Comparison of ENCODE assay signal across 19 cellular contexts in the genomic region with DNA sequence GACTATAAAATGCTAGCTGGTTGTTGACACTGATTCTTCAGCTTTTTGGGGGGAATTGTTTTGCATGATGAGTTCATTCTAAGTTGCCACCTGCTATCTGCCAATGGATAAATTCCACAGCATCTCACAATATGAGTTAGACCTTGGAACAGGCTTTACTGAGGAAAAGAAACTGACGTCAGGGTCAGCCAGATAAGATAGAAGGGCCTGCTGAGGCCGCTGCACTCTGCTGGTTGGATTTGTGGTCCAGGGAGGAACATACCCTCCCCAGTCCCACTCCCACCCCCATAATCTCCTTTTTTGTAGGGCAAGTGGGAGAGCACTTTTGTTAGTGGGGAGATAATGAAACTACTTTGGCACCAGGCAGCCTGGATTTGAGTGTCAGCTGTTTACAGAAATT.
DNase-seq lines count a peak whose midpoint lies in the region; ATAC-seq and TF ChIP-seq lines count a peak whose summit lies in the region.
"Had no signal": no experiment of that assay in that cellular context is flagged by ENCODE, and none has a peak within 500 bp of the region (broad histone marks: within the 10 kb centered on the region; RNA-seq: fewer than 3 reads in every experiment).

No MANE protein-coding gene starts in this region.

- H3K27ac ChIP-seq in cardiac muscle cell (peak overlapping the region; percentile 55), right cardiac atrium (ENCODE audit: low read length) (no peak overlapping the region), testis (no peak overlapping the region)
- H3K27ac ChIP-seq: BLaER1 treated with 17β-estradiol and CSF1 and Interleukin-3, amounts not matched to agents 10 nM and 100 nM; HL-60 had no signal

- 30% methylated on average over 2 of the region's 2 CpGs for WGBS in right cardiac atrium
- WGBS in testis, 2 donors: 39 to 55% methylated on average over 2 of the region's 2 CpGs

- intact Hi-C loops in cardiac septum (cut with DNase I) (no loop called here), right cardiac atrium (cut with DNase I) (no loop called here), testis (cut with DNase I; ENCODE audit: low total_unique reads) (no loop called here)

- H3K9me3 ChIP-seq in cardiac muscle cell (ENCODE audit: low read depth) (no peaks in the 10 kb centered on the region), right cardiac atrium (ENCODE audit: control insufficient read depth, low read length) (no peaks in the 10 kb centered on the region), testis (no peaks in the 10 kb centered on the region)
- H3K9me3 ChIP-seq: BLaER1 treated with 17β-estradiol and CSF1 and Interleukin-3, amounts not matched to agents 10 nM and 100 nM had no signal

- ATAC-seq in right cardiac atrium: peak; percentile 59 to 69
- ATAC-seq: GM12878 had no signal

- H3K4me1 ChIP-seq in cardiac muscle cell (ENCODE audit: low read depth): peaks cover 38% of the 10 kb centered on the region
- peaks cover 2% of the 10 kb centered on the region for H3K4me1 ChIP-seq in right cardiac atrium (ENCODE audit: control insufficient read depth, insufficient read depth, low read length)
- H3K4me1 ChIP-seq in testis: no peaks in the 10 kb centered on the region

- no peaks in the 10 kb centered on the region for H3K36me3 ChIP-seq in cardiac muscle cell
- H3K36me3 ChIP-seq in testis (ENCODE audit: low read depth, missing control alignments): no peaks in the 10 kb centered on the region
- H3K36me3 ChIP-seq: BLaER1 treated with 17β-estradiol and CSF1 and Interleukin-3, amounts not matched to agents 10 nM and 100 nM had no signal

- DNase-seq in cardiac muscle cell (ENCODE audit: low read depth in 1 of 2, low spot score in 1 of 2) (peak; percentile 19 to 48), cardiac septum (ENCODE audit: low spot score) (no peak), amniotic epithelial cell (ENCODE audit: low read depth) (peak; percentile 70), right cardiac atrium (peak in 1 of 3 donors; percentile 45), testis (peak; percentile 32), HK-2 (ENCODE audit: unreplicated experiment) (no peak), AG08396 (ENCODE audit: low spot score) (no peak), NCI-H146 (lab: John Stamatoyannopoulos, UW) (no peak)
- DNase-seq: 8988T; CD8-positive, alpha-beta memory T cell; COR-L47; DMS 273 treated with DMSO at 0.1 percent for 48 hours; DMS53; DND-41; EL; H9 had no signal

- TF ChIP-seq CTCF in cardiac muscle cell (IDR thresholded peaks at IDR 0.05; ENCODE audit: low read depth, low read length) (no peak), testis (IDR thresholded peaks at IDR 0.05) (no peak)

- H3K4me3 ChIP-seq in cardiac muscle cell (no peak overlapping the region), right cardiac atrium (ENCODE audit: low read length) (no peak overlapping the region), testis (no peak overlapping the region)
- H3K4me3 ChIP-seq: BLaER1 treated with 17β-estradiol and CSF1 and Interleukin-3, amounts not matched to agents 10 nM and 100 nM; GM12878 had no signal

- H3K27me3 ChIP-seq in cardiac muscle cell (no peaks in the 10 kb centered on the region), right cardiac atrium (ENCODE audit: control insufficient read depth, insufficient read depth) (no peaks in the 10 kb centered on the region), testis (no peaks in the 10 kb centered on the region)
- H3K27me3 ChIP-seq: BLaER1 treated with 17β-estradiol and CSF1 and Interleukin-3, amounts not matched to agents 10 nM and 100 nM had no signal

- no peak for TF ChIP-seq POLR2A in testis (IDR thresholded peaks at IDR 0.05)

Comparison
In these comparisons a context has a peak if more than half of its experiments do, and no peak if none do; other contexts are left out.
1. DNase-seq: peak in cardiac muscle cell (2 of 2), amniotic epithelial cell (single experiment) and testis (single experiment); none in cardiac septum (single experiment), HK-2 (single experiment), AG08396 (single experiment) and NCI-H146 (single experiment).